20 cellular contexts compared by ENCODE assay signal in the genomic region with DNA sequence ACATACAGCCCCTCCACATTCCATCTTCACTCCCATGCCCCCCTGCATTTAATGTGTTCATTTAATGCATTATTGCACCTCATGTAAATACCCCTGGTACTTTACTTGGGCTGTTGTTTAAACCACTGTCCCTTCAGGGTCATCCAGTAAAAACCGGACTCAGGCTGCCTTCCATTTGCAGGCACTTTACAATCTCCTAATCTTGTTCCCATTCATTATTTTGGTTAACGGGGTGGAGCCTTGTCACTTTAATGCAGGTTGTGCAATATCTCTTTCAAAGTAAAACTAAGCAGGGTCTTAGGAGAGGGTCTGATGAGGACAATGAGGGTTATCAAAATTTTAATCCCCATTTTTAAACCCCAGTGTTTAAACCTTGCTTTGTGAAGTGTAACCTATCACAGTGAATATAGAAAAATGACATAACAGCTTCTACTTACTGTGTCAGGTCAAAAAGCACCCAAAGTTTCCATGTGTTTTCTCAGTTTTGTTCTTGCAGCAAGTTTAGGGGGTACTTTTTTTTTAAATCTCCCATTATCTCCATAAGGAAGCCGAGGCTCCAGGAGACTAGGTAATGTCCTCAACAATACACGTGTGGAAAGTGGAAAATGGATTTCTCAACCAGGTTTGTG. TPM values are rescaled to one million over a fixed set of nuclear protein-coding genes. Genes with fewer than 3 reads are reported as not detected.
A peak's percentile ranks its signal among the peaks of the same experiment; 100 is the strongest.
DNase-seq lines count a peak whose midpoint lies in the region; ATAC-seq, FAIRE-seq and TF ChIP-seq lines count a peak whose summit lies in the region.
"Had no signal": no experiment of that assay in that cellular context is flagged by ENCODE, and none has a peak within 500 bp of the region (broad histone marks: within the 10 kb centered on the region; RNA-seq: fewer than 3 reads in every experiment).

No MANE protein-coding gene starts in this region.

- no peaks in the 10 kb centered on the region for H3K27me3 ChIP-seq in H1 (replicated peaks in 1 of 4; ENCODE audit: control insufficient read depth in 3 of 4, extremely low read depth in 1 of 4, insufficient read depth in 3 of 4, low read length in 3 of 4)
- H3K27me3 ChIP-seq: BE2C had no signal

- no peak for TF ChIP-seq RAD21 in H1 (IDR thresholded peaks at IDR 0.05 in 1 of 2, conservative IDR thresholded peaks at IDR 0.05 in 1 of 2; ENCODE audit: low read depth in 2 of 2, low read length in 2 of 2)

- no peak overlapping the region for H3K18ac ChIP-seq in H1 (ENCODE audit: extremely low read depth, low read length)

- H3K23me2 ChIP-seq in H1 (ENCODE audit: low read depth, low read length), result no peaks in the 10 kb centered on the region

- TF ChIP-seq CTCF in H1 (IDR thresholded peaks at IDR 0.05; ENCODE audit: control extremely low read depth in 1 of 3, insufficient read depth in 1 of 3, low read depth in 1 of 3, low read length in 3 of 3), result no peak

- no peak for TF ChIP-seq EP300 in H1 (IDR thresholded peaks at IDR 0.05; ENCODE audit: borderline replicate concordance in 1 of 2, low read depth in 2 of 2, low read length in 2 of 2)

- H3K27ac ChIP-seq in H1 (ENCODE audit: low read depth, low read length), result no peak overlapping the region
- H3K27ac ChIP-seq: KMS-11 had no signal

- H3K4me1 ChIP-seq in H1 (replicated peaks in 1 of 4; ENCODE audit: control insufficient read depth in 3 of 4, insufficient read depth in 4 of 4, low read length in 3 of 4), result peaks cover 2 to 7% (median 3%) of the 10 kb centered on the region in 4 experiments; a peak in 6 of 7 replicates

- FAIRE-seq in GM12892 (lab: Jason Lieb, UNC) (peak; percentile 56), H1 (lab: Jason Lieb, UNC) (no peak)
- FAIRE-seq: GM18507, HepG2 had no signal

- no peak overlapping the region for H4K5ac ChIP-seq in H1 (ENCODE audit: insufficient read length, low read depth, low read length)

- no peak overlapping the region for H3K4me3 ChIP-seq in H1 (ENCODE audit: extremely low read depth in 1 of 4, insufficient read depth in 2 of 4, low read depth in 3 of 4, low read length in 4 of 4)
- H3K4me3 ChIP-seq: GM23338 had no signal

- H2BK12ac ChIP-seq in H1 (ENCODE audit: low read depth, low read length), result no peak overlapping the region

- H3K56ac ChIP-seq in H1 (replicated peaks; ENCODE audit: insufficient read length, low read depth, low read length), result no peak overlapping the region

- CTCF ChIA-PET in H1 (lab: Charles Lee; ENCODE audit: partially characterized antibody), result interaction anchor here (1.1 kb wide), 1 partner anchor 27 kb away, joined by 3 read pairs; no protein-coding TSS in a partner anchor

- DNase-seq in GM12892 (ENCODE audit: insufficient read length) (no peak), NCI-H82 (lab: John Stamatoyannopoulos, UW) (peak; percentile 65), H1 (ENCODE audit: low read depth in 1 of 2, low spot score in 2 of 2) (no peak), SK-N-DZ (ENCODE audit: low spot score) (no peak), DMS 273 treated with DMSO at 0.1 percent for 48 hours (lab: John Stamatoyannopoulos, UW) (no peak)
- DNase-seq: BE2C; C1 segment of cervical spinal cord; CD4-positive, CD25-positive, alpha-beta regulatory T cell; CD8-positive, alpha-beta memory T cell; COR-L47; H7; HFFc6 had no signal

- H3K14ac ChIP-seq in H1 (ENCODE audit: insufficient read length), result no peak overlapping the region

- H4K20me1 ChIP-seq in H1 (replicated peaks in 1 of 2; ENCODE audit: control insufficient read depth in 1 of 2, insufficient read depth in 2 of 2, low read length in 2 of 2), result no peaks in the 10 kb centered on the region

- TF ChIP-seq POLR2A in GM12892 (IDR thresholded peaks at IDR 0.05; ENCODE audit: low read depth, low read length) (no peak), H1 (IDR thresholded peaks at IDR 0.05; ENCODE audit: control extremely low read depth in 1 of 2, low read depth in 2 of 2, low read length in 2 of 2) (no peak)

- H2BK20ac ChIP-seq in H1 (ENCODE audit: low read length), result no peak overlapping the region

- H3K79me2 ChIP-seq in H1 (ENCODE audit: control insufficient read depth in 1 of 2, insufficient read depth in 2 of 2, low read length in 2 of 2), result no peaks in the 10 kb centered on the region

- WGBS in H1 (ENCODE audit: extremely low coverage in 1 of 2, insufficient coverage in 1 of 2, insufficient read length in 1 of 2, insufficient replicate concordance in 2 of 2, low coverage in 1 of 2, low lambda C conversion rate in 2 of 2, missing lambda C conversion rate in 1 of 2), 2 experiments, result 86% methylated on average over 4 of the region's 4 CpGs; no CpG with 5 or more reads in 1 of the 2 experiments

- H2BK120ac ChIP-seq in H1 (replicated peaks; ENCODE audit: low read depth, low read length), result no peak overlapping the region

- no peaks in the 10 kb centered on the region for H3K9me3 ChIP-seq in H1 (ENCODE audit: insufficient read depth in 2 of 2, low read depth in 1 of 2, low read length in 1 of 2)
- H3K9me3 ChIP-seq: BE2C had no signal

- no peak overlapping the region for H2AK5ac ChIP-seq in H1 (ENCODE audit: low read depth, low read length)

- H3K79me1 ChIP-seq in H1 (ENCODE audit: low read depth, low read length), result no peaks in the 10 kb centered on the region

- no peak overlapping the region for H3K4me2 ChIP-seq in H1 (ENCODE audit: insufficient read depth in 1 of 2, low read depth in 2 of 2, low read length in 2 of 2)
- H3K4me2 ChIP-seq: GM23338, KMS-11 had no signal

- H2BK5ac ChIP-seq in H1 (ENCODE audit: low read depth, low read length), result no peak overlapping the region

- POLR2A ChIA-PET in H1 (lab: Charles Lee; ENCODE audit: partially characterized antibody), result no interaction called here

- H2BK15ac ChIP-seq in H1 (ENCODE audit: low read length), result no peak overlapping the region

- H2AFZ ChIP-seq in H1 (ENCODE audit: low read length), result no peak overlapping the region
- H2AFZ ChIP-seq: GM23338 had no signal

- no peak overlapping the region for H4K8ac ChIP-seq in H1 (ENCODE audit: extremely low read depth, insufficient read depth, low read length)

- H3K9ac ChIP-seq in H1 (replicated peaks in 1 of 4; ENCODE audit: extremely low read depth in 1 of 4, low read depth in 3 of 4, low read length in 3 of 4), result no peak overlapping the region
- H3K9ac ChIP-seq: KMS-11 had no signal

- H3K4ac ChIP-seq in H1 (replicated peaks; ENCODE audit: insufficient read length, low read depth, low read length), result no peak overlapping the region

- no peaks in the 10 kb centered on the region for H3K36me3 ChIP-seq in H1 (ENCODE audit: control insufficient read depth in 2 of 4, insufficient read depth in 4 of 4, low read length in 3 of 4)
- H3K36me3 ChIP-seq: BE2C had no signal

- no peak overlapping the region for H4K91ac ChIP-seq in H1 (replicated peaks; ENCODE audit: insufficient read length, low read length)

- H3K23ac ChIP-seq in H1 (ENCODE audit: insufficient read length), result no peak overlapping the region

- ATAC-seq in HG02588 (IDR thresholded peaks at IDR 0.05; ENCODE audit: unreplicated experiment) (no peak), HG02973 (IDR thresholded peaks at IDR 0.05; ENCODE audit: unreplicated experiment) (no peak)
- ATAC-seq: GM23338, HCT116, HepG2 had no signal

TF ChIP-seq in H1, 55 proteins besides CTCF, POLR2A, EP300 and RAD21:
- TF ChIP-seq SIRT6 (IDR thresholded peaks at IDR 0.05; ENCODE audit: low read length) (no peak), TAF7 (optimal IDR thresholded peaks at IDR 0.05; ENCODE audit: borderline replicate concordance, low read depth, low read length) (no peak), NRF1 (IDR thresholded peaks at IDR 0.05; ENCODE audit: low read depth, low read length) (no peak), GTF2F1 (IDR thresholded peaks at IDR 0.05; ENCODE audit: borderline replicate concordance, low read depth, low read length) (no peak), CEBPB (IDR thresholded peaks at IDR 0.05; ENCODE audit: low read depth, low read length) (peak; percentile 46; the same call in 1 of the 2 replicates)

RNA-seq across cellular contexts. Expression of gene SPRY4, which starts 54.0 kb away (rescaled TPM):
- polyA plus RNA-seq in GM12892 (2012; ENCODE audit: missing spikeins), result 0.70 TPM
- total RNA-seq in H1 (2021; fragmentation: NEBNext Ultra II Directional; extraction: Animal tissue kit (Norgen Biotek cat#: 25700)), result 98.2 and 113 TPM in 2 replicates
- 59.1 and 80.0 TPM in 2 replicates for polyA plus RNA-seq in H1 (2011; rRNA removed)
- polyA plus RNA-seq in H1 (2011; cell fraction: cytosol; rRNA removed), result 30.4 TPM
- polyA plus RNA-seq in H1 (2011; cell fraction: nucleus; rRNA removed), result 77.2 TPM
- polyA plus RNA-seq in H1 (2012, experiment 1 of 2), result 48.8 to 66.0 TPM (median 56.2 TPM) in 4 replicates
- polyA plus RNA-seq in H1 (2012, experiment 2 of 2), result 30.7 TPM
- polyA plus RNA-seq in H1 (2013, experiment 1 of 2), result 97.0 TPM
- polyA plus RNA-seq in H1 (2013, experiment 2 of 2), result 102 TPM
- 78.2 and 94.7 TPM in 2 replicates for polyA minus RNA-seq in H1 (2011; rRNA and poly(A)+ RNA removed)
- 44.6 TPM for polyA minus RNA-seq in H1 (2011; cell fraction: cytosol; rRNA and poly(A)+ RNA removed)
- 95.5 TPM for polyA minus RNA-seq in H1 (2011; cell fraction: nucleus; rRNA and poly(A)+ RNA removed)
- polyA plus RNA-seq in SK-N-DZ (2014; cell fraction: cytosol; rRNA removed), result not detected in 2 replicates
- polyA plus RNA-seq in SK-N-DZ (2014; cell fraction: nucleus; rRNA removed), result not detected in 2 replicates
- polyA plus RNA-seq: CD4-positive, CD25-positive, alpha-beta regulatory T cell; CD8-positive, alpha-beta memory T cell; IgD-negative memory B cell had no signal
